In the genomic region with DNA sequence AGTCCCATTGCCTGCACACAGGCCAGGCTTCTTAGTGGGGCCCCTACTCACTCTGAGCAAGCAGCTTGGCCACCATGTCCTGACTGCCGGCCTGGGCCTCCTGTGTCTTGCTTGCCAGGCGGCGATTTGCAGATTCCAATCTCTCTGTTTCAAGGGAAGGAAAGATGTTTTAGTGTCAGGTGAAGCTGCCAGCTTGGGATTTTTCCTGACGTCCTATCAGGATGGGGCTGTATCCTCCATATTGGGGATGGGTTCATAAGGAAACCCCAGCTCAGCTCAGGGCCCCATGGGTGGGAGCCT, we compare ENCODE assay signal across 13 cellular contexts. TPM values are rescaled to one million over a fixed set of nuclear protein-coding genes. Genes with fewer than 3 reads are reported as not detected.
DNase-seq lines count a peak whose midpoint lies in the region; ATAC-seq, FAIRE-seq and TF ChIP-seq lines count a peak whose summit lies in the region.
"Had no signal": no experiment of that assay in that cellular context is flagged by ENCODE, and none has a peak within 500 bp of the region (broad histone marks: within the 10 kb centered on the region; RNA-seq: fewer than 3 reads in every experiment).

No MANE protein-coding gene starts in this region.

- DNase-seq in heart right ventricle (no peak), Right ventricle myocardium superior (no peak), endothelial cell of umbilical vein (ENCODE audit: low read depth, low spot score) (no peak), neural crest cell (ENCODE audit: low read depth, low spot score) (no peak), uterus (no peak), DMS 273 treated with DMSO at 0.1 percent for 48 hours (lab: John Stamatoyannopoulos, UW) (no peak), HTR-8/SVneo (ENCODE audit: insufficient read length, low spot score) (no peak), DMS53 treated with DMSO at 0.1 percent for 48 hours (lab: John Stamatoyannopoulos, UW; ENCODE audit: unreplicated experiment) (no peak)
- DNase-seq: activated CD4-positive, alpha-beta T cell treated with anti-CD3 and anti-CD28 coated beads, Interleukin-2, amount 50 U/mL, for 48 hours; activated naive CD8-positive, alpha-beta T cell treated with anti-CD3 and anti-CD28 coated beads for 36 hours; NCI-H1092 treated with DMSO at 0.1 percent for 48 hours; NCI-H82 had no signal

- H2AFZ ChIP-seq in endothelial cell of umbilical vein (ENCODE audit: low read depth, low read length): no peak overlapping the region

- H3K4me3 ChIP-seq in heart right ventricle: no peak overlapping the region
- H3K4me3 ChIP-seq in endothelial cell of umbilical vein (replicated peaks in 1 of 3; ENCODE audit: insufficient read depth in 1 of 3, low read depth in 1 of 3, low read length in 3 of 3): no peak overlapping the region
- no peak overlapping the region for H3K4me3 ChIP-seq in uterus

- 62 to 79% methylated on average over 4 of the region's 4 CpGs for WGBS in heart right ventricle, 2 donors

- H3K27ac Mint-ChIP-seq in neural crest cell (ENCODE audit: unreplicated experiment): no peak overlapping the region
- H3K27ac Mint-ChIP-seq: activated naive CD8-positive, alpha-beta T cell treated with anti-CD3 and anti-CD28 coated beads for 36 hours; stimulated activated naive CD8-positive, alpha-beta T cell treated with anti-CD3 and anti-CD28 coated beads, Interleukin-15, Interleukin-2, amounts not matched to agents 100 ng/mL and 50 ng/mL, for 24 hours had no signal

- no peaks in the 10 kb centered on the region for H3K9me3 ChIP-seq in heart right ventricle
- no peaks in the 10 kb centered on the region for H3K9me3 ChIP-seq in endothelial cell of umbilical vein (replicated peaks; ENCODE audit: control insufficient read depth, insufficient read depth, low read length)
- H3K9me3 ChIP-seq in uterus: no peaks in the 10 kb centered on the region

- H4K20me1 ChIP-seq in endothelial cell of umbilical vein (replicated peaks; ENCODE audit: control insufficient read depth, extremely low read depth, insufficient read depth, low read length): no peaks in the 10 kb centered on the region

- H3K4me3 Mint-ChIP-seq in neural crest cell: peak overlapping the region; percentile 3
- H3K4me3 Mint-ChIP-seq: activated naive CD8-positive, alpha-beta T cell treated with anti-CD3 and anti-CD28 coated beads for 36 hours; stimulated activated naive CD8-positive, alpha-beta T cell treated with anti-CD3 and anti-CD28 coated beads, Interleukin-15, Interleukin-2, amounts not matched to agents 100 ng/mL and 50 ng/mL, for 24 hours had no signal

- H3K27ac ChIP-seq in heart right ventricle: peak overlapping the region in 8 of 10 donors; percentile 88 to 100 (median 100)
- H3K27ac ChIP-seq in endothelial cell of umbilical vein (ENCODE audit: insufficient read depth, low read depth, low read length): peak overlapping the region; percentile 76
- peak overlapping the region; percentile 97 to 99 for H3K27ac ChIP-seq in uterus

- POLR2A ChIA-PET in endothelial cell of umbilical vein (lab: Charles Lee): interaction anchor here (0.6 to 5.7 kb wide), 4 partner anchors 8 to 1828 kb away, joined by 4 to 63 read pairs (median 32); a partner anchor contains a TSS

- peaks cover 33% of the 10 kb centered on the region for H3K36me3 Mint-ChIP-seq in neural crest cell (ENCODE audit: low read depth)
- H3K36me3 Mint-ChIP-seq: activated naive CD8-positive, alpha-beta T cell treated with anti-CD3 and anti-CD28 coated beads for 36 hours had no signal

- H3K4me2 ChIP-seq in endothelial cell of umbilical vein (ENCODE audit: insufficient read depth, low read length): no peak overlapping the region

- intact Hi-C loops in heart right ventricle (cut with DNase I): loop anchor here in 2 of 10 donors (5.0 to 10.0 kb wide), 2 partner anchors 117 to 151 kb away; no protein-coding TSS in a partner anchor
- intact Hi-C loops in Right ventricle myocardium superior (cut with DNase I): no loop called here
- intact Hi-C loops in endothelial cell of umbilical vein (cut with micrococcal nuclease): loop anchor here (2.0 to 10.0 kb wide), 3 partner anchors 39 to 791 kb away; a partner anchor contains a TSS
- intact Hi-C loops in uterus (cut with DNase I; ENCODE audit: low total_unique reads): no loop called here

- dilution Hi-C loops in endothelial cell of umbilical vein (cut with MboI; ENCODE audit: extremely low pct_ligation_motif_present, low sequenced_read_pairs): no loop called here

- H3K4me1 Mint-ChIP-seq in neural crest cell: peaks cover 58% of the 10 kb centered on the region

- H3K9me3 Mint-ChIP-seq in neural crest cell: no peaks in the 10 kb centered on the region
- H3K9me3 Mint-ChIP-seq: activated naive CD8-positive, alpha-beta T cell treated with anti-CD3 and anti-CD28 coated beads for 36 hours; stimulated activated naive CD8-positive, alpha-beta T cell treated with anti-CD3 and anti-CD28 coated beads, Interleukin-15, Interleukin-2, amounts not matched to agents 100 ng/mL and 50 ng/mL, for 24 hours had no signal

- TF ChIP-seq CTCF in heart right ventricle (IDR thresholded peaks at IDR 0.05): no peak
- no peak for TF ChIP-seq CTCF in endothelial cell of umbilical vein (IDR thresholded peaks at IDR 0.05; ENCODE audit: extremely low read depth in 1 of 2, insufficient read depth in 1 of 2, low read depth in 1 of 2, low read length in 2 of 2)
- TF ChIP-seq CTCF in neural crest cell (conservative IDR thresholded peaks at IDR 0.05): no peak
- TF ChIP-seq CTCF in uterus (IDR thresholded peaks at IDR 0.05): no peak

- H3K36me3 ChIP-seq in heart right ventricle (peaks cover 0 to 95% (median 80%) of the 10 kb centered on the region in 9 donors), endothelial cell of umbilical vein (ENCODE audit: control insufficient read depth in 2 of 2, extremely low read depth in 1 of 2, insufficient read depth in 2 of 2, low read length in 2 of 2) (peaks cover 61 to 76% of the 10 kb centered on the region in 2 experiments), uterus (no peaks in the 10 kb centered on the region)

- CTCF ChIA-PET in endothelial cell of umbilical vein (lab: Charles Lee): interaction anchor here (1.1 to 5.9 kb wide), 6 partner anchors 8 to 108 kb away, joined by 3 to 40 read pairs (median 20); no protein-coding TSS in a partner anchor

- no peaks in the 10 kb centered on the region for H3K27me3 Mint-ChIP-seq in neural crest cell (ENCODE audit: low read depth)

- ATAC-seq in heart right ventricle: no peak
- no peak for ATAC-seq in Right ventricle myocardium superior (ENCODE audit: poor library complexity)

- no TSS peak for BruUV-seq in endothelial cell of umbilical vein (replicated peaks; lab: Mats Ljungman, UMichigan)

- H3K27me3 ChIP-seq in heart right ventricle (peaks cover 0 to 15% (median 0%) of the 10 kb centered on the region in 7 donors), endothelial cell of umbilical vein (ENCODE audit: control insufficient read depth in 2 of 2, insufficient read depth in 2 of 2, low read length in 2 of 2) (no peaks in the 10 kb centered on the region), uterus (no peaks in the 10 kb centered on the region)

- H3K4me1 ChIP-seq in heart right ventricle (peaks cover 46 to 100% (median 97%) of the 10 kb centered on the region in 9 donors), endothelial cell of umbilical vein (ENCODE audit: control insufficient read depth, extremely low read depth, insufficient read depth, low read length) (peaks cover 76% of the 10 kb centered on the region), uterus (peaks cover 5 to 71% of the 10 kb centered on the region in 2 donors)

- FAIRE-seq in endothelial cell of umbilical vein (lab: Jason Lieb, UNC) (no peak), HTR-8/SVneo (lab: Jason Lieb, UNC) (no peak)

- H3K79me2 ChIP-seq in endothelial cell of umbilical vein (ENCODE audit: control insufficient read depth, insufficient read depth, low read length): peaks cover 64% of the 10 kb centered on the region

- no peaks in the 10 kb centered on the region for H3K9me1 ChIP-seq in endothelial cell of umbilical vein (replicated peaks; ENCODE audit: control insufficient read depth, extremely low read depth, insufficient read depth, low read length)

- no peak overlapping the region for H3K9ac ChIP-seq in endothelial cell of umbilical vein (replicated peaks; ENCODE audit: extremely low read depth, insufficient read depth, low read length)

- no peak for TF ChIP-seq POLR2A in endothelial cell of umbilical vein (IDR thresholded peaks at IDR 0.05; ENCODE audit: low read depth, low read length)
- no peak for TF ChIP-seq POLR2A in uterus (IDR thresholded peaks at IDR 0.05)

TF ChIP-seq in endothelial cell of umbilical vein, 7 proteins besides CTCF, POLR2A, EP300 and RAD21:
- TF ChIP-seq POLR2AphosphoS5 (IDR thresholded peaks at IDR 0.05; ENCODE audit: insufficient read depth, low read depth, low read length) (no peak), MYC (IDR thresholded peaks at IDR 0.05; ENCODE audit: low read depth, low read length) (no peak), EZH2 (IDR thresholded peaks at IDR 0.05; ENCODE audit: borderline replicate concordance, low read depth, low read length, severe bottlenecking) (no peak), FOS (IDR thresholded peaks at IDR 0.05; ENCODE audit: borderline replicate concordance, insufficient read depth, low read length) (no peak)

RNA-seq across cellular contexts. Expression of a gene that starts 8.5 kb away (rescaled TPM):
- total RNA-seq in heart right ventricle (10 to 100 TPM; 27.8 to 96.6 (median 57.8) TPM), Right ventricle myocardium superior (63.0 TPM), endothelial cell of umbilical vein (145 and 167 TPM in 2 replicates), neural crest cell (55.6 and 59.5 TPM in 2 replicates), uterus (10 to 100 TPM; 49.4 to 87.5 (median 61.4) TPM)
- polyA plus RNA-seq in heart right ventricle (10 to 100 TPM; 18.7 to 19.8 TPM), endothelial cell of umbilical vein (129 and 130 TPM in 2 replicates)
- 123 and 135 TPM in 2 replicates for polyA plus RNA-seq in endothelial cell of umbilical vein (2011; cell fraction: cytosol; rRNA removed)
- 200 and 222 TPM in 2 replicates for polyA plus RNA-seq in endothelial cell of umbilical vein (2011; cell fraction: nucleus; rRNA removed)
- polyA plus RNA-seq in endothelial cell of umbilical vein (2012): 67.7 and 69.8 TPM in 2 replicates
- polyA minus RNA-seq in endothelial cell of umbilical vein: 186 and 195 TPM in 2 replicates
- 41.2 TPM for polyA minus RNA-seq in endothelial cell of umbilical vein (2011; cell fraction: cytosol; rRNA and poly(A)+ RNA removed)
- polyA minus RNA-seq in endothelial cell of umbilical vein (2011; cell fraction: nucleus; rRNA and poly(A)+ RNA removed): 95.7 and 170 TPM in 2 replicates
- total RNA-seq: activated naive CD8-positive, alpha-beta T cell treated with anti-CD3 and anti-CD28 coated beads for 36 hours had no signal
